11 cellular contexts compared by ENCODE assay signal in the genomic region with DNA sequence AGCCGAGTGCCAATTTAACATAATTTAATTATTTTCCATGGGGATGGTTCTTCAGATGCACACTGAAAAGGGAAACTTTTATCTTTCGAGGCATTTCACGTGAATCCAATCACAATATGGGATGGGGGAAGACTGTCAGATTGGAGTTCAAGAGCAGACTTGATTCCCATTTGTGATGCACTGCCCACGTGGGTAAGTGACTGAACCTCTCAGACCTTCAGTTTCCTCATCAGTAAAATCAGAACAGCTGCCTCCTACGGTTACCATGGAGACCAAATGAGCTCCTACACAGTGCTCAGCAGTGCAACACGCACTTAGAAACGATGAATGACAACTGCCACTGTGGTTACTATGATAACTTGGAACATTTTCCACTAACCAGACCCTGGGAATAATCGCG. TPM values are rescaled to one million over a fixed set of nuclear protein-coding genes. Genes with fewer than 3 reads are reported as not detected.
DNase-seq lines count a peak whose midpoint lies in the region; ATAC-seq and TF ChIP-seq lines count a peak whose summit lies in the region.
"Had no signal": no experiment of that assay in that cellular context is flagged by ENCODE, and none has a peak within 500 bp of the region (broad histone marks: within the 10 kb centered on the region; RNA-seq: fewer than 3 reads in every experiment).

No MANE protein-coding gene starts in this region.

- no peak overlapping the region for H3K4ac ChIP-seq in mesendoderm (ENCODE audit: low read depth, low read length)

- intact Hi-C loops in CD4-positive, alpha-beta T cell (cut with DNase I, micrococcal nuclease): no loop called here
- intact Hi-C loops in posterior vena cava (cut with DNase I): no loop called here

- TF ChIP-seq CTCF in CD4-positive, alpha-beta T cell (IDR thresholded peaks at IDR 0.05): no peak

- peaks cover 8% of the 10 kb centered on the region for H3K79me1 ChIP-seq in mesendoderm (ENCODE audit: low read length)

- H3K9ac ChIP-seq in mesendoderm (ENCODE audit: low read length): no peak overlapping the region

- H3K79me2 ChIP-seq in mesendoderm (ENCODE audit: control insufficient read depth, insufficient read depth, low read length): no peaks in the 10 kb centered on the region

- peaks cover 14% of the 10 kb centered on the region for H3K4me1 Mint-ChIP-seq in CD4-positive, alpha-beta T cell (ENCODE audit: low read depth)

- no CpG with 5 or more reads among the region's 9 CpGs for WGBS in mesendoderm (ENCODE audit: extremely low coverage, insufficient coverage, low lambda C conversion rate)

- no peaks in the 10 kb centered on the region for H3K36me3 ChIP-seq in mesendoderm (ENCODE audit: control insufficient read depth, insufficient read depth, low read length)
- H3K36me3 ChIP-seq: cardiac muscle cell had no signal

- no peaks in the 10 kb centered on the region for H3K9me3 ChIP-seq in CD4-positive, alpha-beta T cell (ENCODE audit: control insufficient read depth, low read length)

- H3K56ac ChIP-seq in mesendoderm (ENCODE audit: low read length): no peak overlapping the region

- no peak overlapping the region for H2BK120ac ChIP-seq in mesendoderm (ENCODE audit: low read depth, low read length)

- no peaks in the 10 kb centered on the region for H3K27me3 Mint-ChIP-seq in CD4-positive, alpha-beta T cell

- H3K27ac Mint-ChIP-seq in CD4-positive, alpha-beta T cell: no peak overlapping the region

- H4K8ac ChIP-seq in mesendoderm (ENCODE audit: low read depth, low read length): no peak overlapping the region

- DNase-seq in COLO668 (lab: John Stamatoyannopoulos, UW; ENCODE audit: unreplicated experiment) (peak; percentile 11), SHP77 treated with DMSO at 0.1 percent for 48 hours (lab: John Stamatoyannopoulos, UW) (peak; percentile 80), mesendoderm (peak; percentile 34), HuH-7 (ENCODE audit: low spot score) (no peak), posterior vena cava (ENCODE audit: low spot score) (no peak)
- no peak for DNase-seq in CD4-positive, alpha-beta T cell
- DNase-seq: H7, KG1 had no signal

- POLR2A ChIA-PET in CD4-positive, alpha-beta T cell (lab: Charles Lee): no interaction called here

- no peak overlapping the region for H2BK5ac ChIP-seq in mesendoderm (ENCODE audit: low read length)

- H2AK5ac ChIP-seq in mesendoderm (ENCODE audit: low read length): no peak overlapping the region

- no peak overlapping the region for H3K4me2 ChIP-seq in mesendoderm (ENCODE audit: low read length)

- peak; percentile 70 for ATAC-seq in GM21529 (IDR thresholded peaks at IDR 0.05; ENCODE audit: unreplicated experiment)
- no peak for ATAC-seq in CD4-positive, alpha-beta T cell (ENCODE audit: poor library complexity)
- no peak for ATAC-seq in HG02840 (IDR thresholded peaks at IDR 0.05; ENCODE audit: low FRiP score, unreplicated experiment)

- H3K4me3 Mint-ChIP-seq in CD4-positive, alpha-beta T cell: no peak overlapping the region

- H4K5ac ChIP-seq in mesendoderm (ENCODE audit: low read length): no peak overlapping the region

- no peak overlapping the region for H3K4me3 ChIP-seq in mesendoderm (ENCODE audit: low read length)
- H3K4me3 ChIP-seq: cardiac muscle cell had no signal

- CTCF ChIA-PET in CD4-positive, alpha-beta T cell (lab: Charles Lee): no interaction called here

- peaks cover 1% of the 10 kb centered on the region for H3K4me1 ChIP-seq in mesendoderm (ENCODE audit: control insufficient read depth, low read depth, low read length)

- H3K36me3 Mint-ChIP-seq in CD4-positive, alpha-beta T cell (ENCODE audit: low read depth): no peaks in the 10 kb centered on the region

- no peaks in the 10 kb centered on the region for H3K27me3 ChIP-seq in mesendoderm (ENCODE audit: insufficient read depth, low read length, poor library complexity)
- H3K27me3 ChIP-seq in CD4-positive, alpha-beta T cell (ENCODE audit: control insufficient read depth, insufficient read depth, low read length): no peaks in the 10 kb centered on the region
- H3K27me3 ChIP-seq: cardiac muscle cell had no signal

- no peaks in the 10 kb centered on the region for H3K9me3 Mint-ChIP-seq in CD4-positive, alpha-beta T cell

- H2BK15ac ChIP-seq in mesendoderm (replicated peaks; ENCODE audit: low read depth): no peak overlapping the region

- H3K23ac ChIP-seq in mesendoderm (ENCODE audit: low read length): no peak overlapping the region

- H3K18ac ChIP-seq in mesendoderm (ENCODE audit: low read length): no peak overlapping the region

- no peak overlapping the region for H3K27ac ChIP-seq in mesendoderm (ENCODE audit: low read depth, low read length)
- H3K27ac ChIP-seq in CD4-positive, alpha-beta T cell (ENCODE audit: low read depth, low read length): no peak overlapping the region
- H3K27ac ChIP-seq: cardiac muscle cell had no signal

RNA-seq across cellular contexts. Expression of gene KIAA0930, which starts 21.7 kb away (rescaled TPM):
- 38.5 TPM for polyA plus RNA-seq in mesendoderm (2013, experiment 1 of 2)
- 41.4 TPM for polyA plus RNA-seq in mesendoderm (2013, experiment 2 of 2)
- total RNA-seq in CD4-positive, alpha-beta T cell: 1 to 10 TPM; 6.7 to 7.4 TPM
- 10 to 100 TPM; 48.5 to 74.0 TPM for total RNA-seq in posterior vena cava

RNA-seq across cellular contexts. Expression of gene NUP50, which starts 55.2 kb away (rescaled TPM):
- 68.7 TPM for polyA plus RNA-seq in mesendoderm (2013, experiment 1 of 2)
- polyA plus RNA-seq in mesendoderm (2013, experiment 2 of 2): 68.1 TPM
- total RNA-seq in CD4-positive, alpha-beta T cell: 100 to 1,000 TPM; 141 TPM
- total RNA-seq in posterior vena cava: 10 to 100 TPM; 29.7 to 30.1 TPM

Comparison
In these comparisons a context has a peak if more than half of its experiments do, and no peak if none do; other contexts are left out.
1. DNase-seq: peak in COLO668 (single experiment), SHP77 treated with DMSO at 0.1 percent for 48 hours (single experiment) and mesendoderm (single experiment); none in CD4-positive, alpha-beta T cell (0 of 10), HuH-7 (single experiment) and posterior vena cava (single experiment).
2. RNA of gene KIAA0930, which starts 21.7 kb away (total RNA-seq): 48.5 to 74.0 TPM in posterior vena cava; 6.7 to 7.4 TPM in CD4-positive, alpha-beta T cell; every median in the first group is over 4 times any median in the second.
3. RNA of gene NUP50, which starts 55.2 kb away (total RNA-seq): 141 TPM in CD4-positive, alpha-beta T cell; 29.7 to 30.1 TPM in posterior vena cava; every median in the first group is over 4 times any median in the second.